In genomic region chr12:53989227-53990113, GRCh38 we compare ENCODE assay signal across 8 cellular contexts. TPM values are rescaled to one million over a fixed set of nuclear protein-coding genes. Genes with fewer than 3 reads are reported as not detected.
DNase-seq lines count a peak whose midpoint lies in the region; ATAC-seq, FAIRE-seq and TF ChIP-seq lines count a peak whose summit lies in the region.

No MANE protein-coding gene starts in this region.

- H3K4me3 Mint-ChIP-seq in astrocyte (ENCODE audit: unreplicated experiment) (no peak overlapping the region), mesothelial cell of epicardium (no peak overlapping the region)

- no peak overlapping the region for H2AFZ ChIP-seq in astrocyte (ENCODE audit: low read depth, low read length)

- TF ChIP-seq CTCF in astrocyte (IDR thresholded peaks at IDR 0.05; ENCODE audit: insufficient read depth, low read depth, low read length) (peak; percentile 20), mesothelial cell of epicardium (IDR thresholded peaks at IDR 0.05; ENCODE audit: unreplicated experiment) (peak; percentile 37), uterus (IDR thresholded peaks at IDR 0.05) (peak in 1 of 4 experiments; percentile 6), esophagus muscularis mucosa (IDR thresholded peaks at IDR 0.05) (peak in 1 of 3 experiments; percentile 17)

- H3K4me1 Mint-ChIP-seq in astrocyte (ENCODE audit: low read depth, unreplicated experiment) (no peaks in the 10 kb centered on the region), mesothelial cell of epicardium (peaks cover 26% of the 10 kb centered on the region)

- H3K9me3 ChIP-seq in astrocyte (ENCODE audit: insufficient read depth, low read depth, low read length) (peaks cover 7% of the 10 kb centered on the region), uterus (no peaks in the 10 kb centered on the region), esophagus muscularis mucosa (no peaks in the 10 kb centered on the region)

- ATAC-seq in GM21526 (IDR thresholded peaks at IDR 0.05; ENCODE audit: low FRiP score, unreplicated experiment) = no peak

- H3K4me1 ChIP-seq in astrocyte (ENCODE audit: insufficient read depth, low read length) (no peaks in the 10 kb centered on the region), uterus (peaks cover 0 to 21% of the 10 kb centered on the region in 2 donors), esophagus muscularis mucosa (peaks cover 25 to 37% (median 27%) of the 10 kb centered on the region in 4 donors)

- H3K27ac Mint-ChIP-seq in astrocyte (ENCODE audit: unreplicated experiment) = no peak overlapping the region
- no peak overlapping the region for H3K27ac Mint-ChIP-seq in mesothelial cell of epicardium

- H3K4me3 ChIP-seq in astrocyte (ENCODE audit: insufficient read depth, low read depth, low read length) = no peak overlapping the region
- no peak overlapping the region for H3K4me3 ChIP-seq in uterus
- H3K4me3 ChIP-seq in esophagus muscularis mucosa = no peak overlapping the region

- no peaks in the 10 kb centered on the region for H3K36me3 Mint-ChIP-seq in astrocyte (ENCODE audit: low read depth, unreplicated experiment)
- H3K36me3 Mint-ChIP-seq in mesothelial cell of epicardium = no peaks in the 10 kb centered on the region

- intact Hi-C loops in uterus (cut with DNase I; ENCODE audit: low total_unique reads) (no loop called here), esophagus muscularis mucosa (cut with DNase I) (no loop called here)

- WGBS in esophagus muscularis mucosa = 6% methylated on average over 28 of the region's 28 CpGs

- H3K27me3 Mint-ChIP-seq in astrocyte (ENCODE audit: low read depth, unreplicated experiment) (peaks cover 88% of the 10 kb centered on the region), mesothelial cell of epicardium (ENCODE audit: low read depth) (peaks cover 100% of the 10 kb centered on the region)

- H4K20me1 ChIP-seq in astrocyte (ENCODE audit: insufficient read depth, low read length) = no peaks in the 10 kb centered on the region

- H3K9me3 Mint-ChIP-seq in astrocyte (ENCODE audit: unreplicated experiment) = peaks cover 35% of the 10 kb centered on the region
- H3K9me3 Mint-ChIP-seq in mesothelial cell of epicardium = no peaks in the 10 kb centered on the region

- FAIRE-seq in G401.6 (lab: Jason Lieb, UNC) (peak; percentile 97), astrocyte (lab: Jason Lieb, UNC) (no peak)

- H3K79me2 ChIP-seq in astrocyte (ENCODE audit: insufficient read depth, low read length) = no peaks in the 10 kb centered on the region

- no peaks in the 10 kb centered on the region for H3K36me3 ChIP-seq in astrocyte (ENCODE audit: insufficient read depth, low read length)
- H3K36me3 ChIP-seq in uterus = no peaks in the 10 kb centered on the region
- H3K36me3 ChIP-seq in esophagus muscularis mucosa = no peaks in the 10 kb centered on the region

- no peak overlapping the region for H3K27ac ChIP-seq in astrocyte (ENCODE audit: low read depth, low read length)
- H3K27ac ChIP-seq in uterus = no peak overlapping the region
- no peak overlapping the region for H3K27ac ChIP-seq in esophagus muscularis mucosa (replicated peaks in 1 of 4)

- TF ChIP-seq POLR2A in uterus (IDR thresholded peaks at IDR 0.05) (no peak), esophagus muscularis mucosa (IDR thresholded peaks at IDR 0.05; ENCODE audit: low read depth) (no peak)

- no peak overlapping the region for H3K4me2 ChIP-seq in astrocyte (ENCODE audit: low read length)

- H3K27me3 ChIP-seq in astrocyte (ENCODE audit: insufficient read depth, low read length) (peaks cover 92% of the 10 kb centered on the region), uterus (peaks cover 24 to 96% of the 10 kb centered on the region in 2 donors), esophagus muscularis mucosa (peaks cover 16 to 100% (median 97%) of the 10 kb centered on the region in 4 donors)

- peak; percentile 86 for DNase-seq in 8988T
- peak; percentile 77 for DNase-seq in NCI-H1092 treated with DMSO at 0.1 percent for 48 hours (lab: John Stamatoyannopoulos, UW)
- DNase-seq in astrocyte (ENCODE audit: low read depth) = no peak
- no peak for DNase-seq in mesothelial cell of epicardium (ENCODE audit: low spot score in 2 of 2, unreplicated experiment in 2 of 2)
- no peak for DNase-seq in uterus
- no peak for DNase-seq in esophagus muscularis mucosa (ENCODE audit: extremely low spot score)

- TF ChIP-seq EP300 in esophagus muscularis mucosa (IDR thresholded peaks at IDR 0.05) = no peak

- no peak overlapping the region for H3K9ac ChIP-seq in astrocyte (ENCODE audit: low read length)

RNA-seq across cellular contexts. Expression of gene HOXC10, which starts 4.5 kb away (rescaled TPM):
- total RNA-seq in astrocyte (not detected in 2 replicates), mesothelial cell of epicardium (0.95 to 0.97 TPM (median 0.96 TPM) in 3 replicates), uterus (10 to 100 TPM in 1 of 4 donors, 1 to 10 TPM in 2, not detected in 1; 1.3 to 12.4 (median 3.2) TPM), esophagus muscularis mucosa (not detected)

RNA-seq across cellular contexts. Expression of gene HOXC9, which starts 10.5 kb away (rescaled TPM):
- total RNA-seq in astrocyte = not detected in 2 replicates
- total RNA-seq in mesothelial cell of epicardium = 1.1 to 2.0 TPM (median 1.6 TPM) in 3 replicates
- 1 to 10 TPM in 3 of 4 donors, not detected in 1; 1.5 to 7.8 (median 1.7) TPM for total RNA-seq in uterus
- not detected for total RNA-seq in esophagus muscularis mucosa

RNA-seq across cellular contexts. Expression of gene HOTAIR, which starts 14.7 kb away (rescaled TPM):
- total RNA-seq in astrocyte (not detected in 2 replicates), mesothelial cell of epicardium (1.1 to 1.8 TPM (median 1.8 TPM) in 3 replicates), uterus (1 to 10 TPM in 3 of 4 donors, not detected in 1; 1.2 to 4.1 (median 2.1) TPM), esophagus muscularis mucosa (not detected)

RNA-seq across cellular contexts. Expression of gene HOXC11, which starts 16.5 kb away (rescaled TPM):
- total RNA-seq in astrocyte = not detected in 2 replicates
- 0.47 to 0.60 TPM (median 0.47 TPM) in 3 replicates for total RNA-seq in mesothelial cell of epicardium
- total RNA-seq in uterus = 1 to 10 TPM in 1 of 4 donors, under 1 TPM in 1, not detected in 2; 0.69 to 3.3 TPM
- not detected for total RNA-seq in esophagus muscularis mucosa

RNA-seq across cellular contexts. Expression of gene HOXC8, which starts 19.3 kb away (rescaled TPM):
- not detected in 2 replicates for total RNA-seq in astrocyte
- 4.9 to 5.9 TPM (median 5.5 TPM) in 3 replicates for total RNA-seq in mesothelial cell of epicardium
- total RNA-seq in uterus = 1 to 10 TPM in 1 of 4 donors, under 1 TPM in 2, not detected in 1; 0.29 to 7.2 (median 0.35) TPM
- not detected for total RNA-seq in esophagus muscularis mucosa

Comparison
In these comparisons a context has a peak if more than half of its experiments do, and no peak if none do; other contexts are left out.
1. DNase-seq: peak in 8988T (single experiment) and NCI-H1092 treated with DMSO at 0.1 percent for 48 hours (single experiment); none in astrocyte (single experiment), mesothelial cell of epicardium (0 of 2), uterus (0 of 2) and esophagus muscularis mucosa (single experiment).